In the genomic region with DNA sequence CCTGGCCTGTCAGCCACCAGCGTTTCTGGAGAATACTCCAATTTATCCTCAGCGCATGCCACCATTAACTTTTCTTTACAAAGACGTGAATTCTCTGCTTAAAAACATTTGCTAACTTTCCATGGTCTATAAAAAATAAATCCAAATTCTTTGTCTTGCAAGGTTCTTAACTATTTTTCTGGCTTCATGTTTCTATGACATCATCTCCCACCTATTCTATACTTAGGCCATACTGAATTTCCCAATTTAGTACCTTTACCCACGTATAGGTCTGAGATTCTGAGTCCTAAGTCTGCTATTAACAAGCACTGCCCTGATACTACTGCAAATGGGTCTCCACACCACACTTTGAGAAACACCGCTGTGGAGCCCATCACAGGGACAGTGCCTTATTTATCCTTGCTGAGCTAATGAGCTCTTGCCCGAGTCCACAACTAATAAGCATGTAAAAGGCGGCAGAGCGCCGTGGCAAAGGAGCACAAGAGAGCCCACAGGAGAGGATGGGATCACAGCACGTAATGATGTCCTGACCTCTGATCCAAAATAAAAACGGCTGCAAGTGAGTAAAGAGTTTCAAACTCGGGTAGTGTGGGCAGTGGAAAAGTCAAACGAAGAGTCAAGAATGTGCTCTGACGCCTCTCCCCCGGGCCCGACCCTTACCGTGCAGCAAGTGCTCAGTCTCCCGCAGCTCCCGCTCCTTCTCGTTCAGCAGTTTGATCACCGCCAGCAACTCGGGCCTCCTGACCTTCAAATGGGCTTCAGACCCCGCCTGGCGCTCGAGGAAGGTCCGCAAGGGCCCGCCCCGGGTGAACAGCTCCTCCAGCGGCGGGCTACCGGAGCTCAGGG, we compare ENCODE assay signal across 7 cellular contexts. TPM values are rescaled to one million over a fixed set of nuclear protein-coding genes. Genes with fewer than 3 reads are reported as not detected.
DNase-seq lines count a peak whose midpoint lies in the region; ATAC-seq and TF ChIP-seq lines count a peak whose summit lies in the region.

No MANE protein-coding gene starts in this region.

- peak overlapping the region; percentile 99 for H3K4me3 ChIP-seq in GM08714 (ENCODE audit: low read length)
- H3K4me3 ChIP-seq in HUES48 (ENCODE audit: low read depth, low read length) = peak overlapping the region; percentile 98
- H3K4me3 ChIP-seq in heart right ventricle = peak overlapping the region; percentile 67 to 85 (median 74)

- peak overlapping the region; percentile 98 for H3K4me3 Mint-ChIP-seq in activated T-helper 1 cell treated with anti-CD3 and anti-CD28 coated beads, Interleukin-12 subunit alpha, Interleukin-12 subunit beta, Interleukin-2, Interleukin-4 antibody, amounts not matched to agents 30 ng/mL and 10 ng/mL and 1 ng/mL, durations not matched to agents 14 hours and 24 hours and 36 hours

- DNase-seq in activated T-helper 1 cell treated with anti-CD3 and anti-CD28 coated beads, Interleukin-12 subunit alpha, Interleukin-12 subunit beta, Interleukin-2, Interleukin-4 antibody, amounts not matched to agents 30 ng/mL and 10 ng/mL and 1 ng/mL, durations not matched to agents 14 hours and 24 hours and 36 hours (ENCODE audit: low spot score) = peak; percentile 5
- peak in 1 of 2 donors; percentile 4 for DNase-seq in heart right ventricle
- peak; percentile 34 for DNase-seq in putamen (ENCODE audit: low spot score)
- no peak for DNase-seq in SHP77 treated with DMSO at 0.1 percent for 48 hours (lab: John Stamatoyannopoulos, UW)

- peaks cover 6% of the 10 kb centered on the region; the same call in 1 of the 2 replicates for H3K4me1 ChIP-seq in HUES48 (ENCODE audit: control insufficient read depth, insufficient read depth, low read length)
- H3K4me1 ChIP-seq in heart right ventricle = peaks cover 9 to 58% (median 40%) of the 10 kb centered on the region in 9 donors

- ATAC-seq in GM21423 (IDR thresholded peaks at IDR 0.05; ENCODE audit: unreplicated experiment) (peak; percentile 24), heart right ventricle (peak in 3 of 8 donors; percentile 3 to 28 (median 5))

- 2 to 3% methylated on average over 20 to 25 of the region's 31 CpGs for WGBS in heart right ventricle, 2 donors

- peaks cover 10% of the 10 kb centered on the region for H3K27me3 Mint-ChIP-seq in activated T-helper 1 cell treated with anti-CD3 and anti-CD28 coated beads, Interleukin-12 subunit alpha, Interleukin-12 subunit beta, Interleukin-2, Interleukin-4 antibody, amounts not matched to agents 30 ng/mL and 10 ng/mL and 1 ng/mL, durations not matched to agents 14 hours and 24 hours and 36 hours (ENCODE audit: insufficient read depth)

- peak in 1 of 9 donors; percentile 23 for TF ChIP-seq CTCF in heart right ventricle (IDR thresholded peaks at IDR 0.05)

- peaks cover 38% of the 10 kb centered on the region for H3K36me3 Mint-ChIP-seq in activated T-helper 1 cell treated with anti-CD3 and anti-CD28 coated beads, Interleukin-12 subunit alpha, Interleukin-12 subunit beta, Interleukin-2, Interleukin-4 antibody, amounts not matched to agents 30 ng/mL and 10 ng/mL and 1 ng/mL, durations not matched to agents 14 hours and 24 hours and 36 hours (ENCODE audit: low read depth)

- H3K4me1 Mint-ChIP-seq in activated T-helper 1 cell treated with anti-CD3 and anti-CD28 coated beads, Interleukin-12 subunit alpha, Interleukin-12 subunit beta, Interleukin-2, Interleukin-4 antibody, amounts not matched to agents 30 ng/mL and 10 ng/mL and 1 ng/mL, durations not matched to agents 14 hours and 24 hours and 36 hours (ENCODE audit: low read depth) = peaks cover 55% of the 10 kb centered on the region

- peaks cover 32% of the 10 kb centered on the region for H3K36me3 ChIP-seq in HUES48 (ENCODE audit: control insufficient read depth, insufficient read depth, low read length)
- peaks cover 0 to 31% (median 8%) of the 10 kb centered on the region in 9 donors for H3K36me3 ChIP-seq in heart right ventricle

- H3K27ac Mint-ChIP-seq in activated T-helper 1 cell treated with anti-CD3 and anti-CD28 coated beads, Interleukin-12 subunit alpha, Interleukin-12 subunit beta, Interleukin-2, Interleukin-4 antibody, amounts not matched to agents 30 ng/mL and 10 ng/mL and 1 ng/mL, durations not matched to agents 14 hours and 24 hours and 36 hours = peak overlapping the region; percentile 86

- H3K9me3 Mint-ChIP-seq in activated T-helper 1 cell treated with anti-CD3 and anti-CD28 coated beads, Interleukin-12 subunit alpha, Interleukin-12 subunit beta, Interleukin-2, Interleukin-4 antibody, amounts not matched to agents 30 ng/mL and 10 ng/mL and 1 ng/mL, durations not matched to agents 14 hours and 24 hours and 36 hours = no peaks in the 10 kb centered on the region

- H3K27me3 ChIP-seq in HUES48 (ENCODE audit: control insufficient read depth, insufficient read depth, low read length) (no peaks in the 10 kb centered on the region), heart right ventricle (no peaks in the 10 kb centered on the region)

- peak overlapping the region; percentile 95 for H3K27ac ChIP-seq in HUES48 (ENCODE audit: low read depth, low read length)
- H3K27ac ChIP-seq in heart right ventricle = peak overlapping the region; percentile 73 to 97 (median 92)

- no peaks in the 10 kb centered on the region for H3K9me3 ChIP-seq in HUES48 (ENCODE audit: control insufficient read depth, insufficient read depth, low read length)
- H3K9me3 ChIP-seq in heart right ventricle = no peaks in the 10 kb centered on the region

- peak overlapping the region; percentile 86 for H3K9ac ChIP-seq in HUES48 (ENCODE audit: low read depth, low read length)

- intact Hi-C loops in activated T-helper 1 cell treated with anti-CD3 and anti-CD28 coated beads, Interleukin-12 subunit alpha, Interleukin-12 subunit beta, Interleukin-2, Interleukin-4 antibody, amounts not matched to agents 30 ng/mL and 10 ng/mL and 1 ng/mL, durations not matched to agents 14 hours and 24 hours and 36 hours (cut with micrococcal nuclease) = loop anchor here (1.0 kb wide), 4 partner anchors 8 to 1612 kb away; a partner anchor contains a TSS
- intact Hi-C loops in heart right ventricle (cut with DNase I) = loop anchor here in 3 of 10 donors (1.0 to 2.0 kb wide), 2 partner anchors 19 kb away; a partner anchor contains a TSS

RNA-seq across cellular contexts. Expression of a gene that starts 0.5 kb away (rescaled TPM):
- 22.7 and 23.2 TPM in 2 replicates for total RNA-seq in activated T-helper 1 cell treated with anti-CD3 and anti-CD28 coated beads, Interleukin-12 subunit alpha, Interleukin-12 subunit beta, Interleukin-2, Interleukin-4 antibody, amounts not matched to agents 30 ng/mL and 10 ng/mL and 1 ng/mL, durations not matched to agents 14 hours and 24 hours and 36 hours
- 10 to 100 TPM; 23.3 to 44.4 (median 26.4) TPM for total RNA-seq in heart right ventricle
- polyA plus RNA-seq in heart right ventricle = 10 to 100 TPM; 13.5 to 15.7 TPM

RNA-seq across cellular contexts. Expression of a gene that starts 19.1 kb away (rescaled TPM):
- 29.4 and 33.2 TPM in 2 replicates for total RNA-seq in activated T-helper 1 cell treated with anti-CD3 and anti-CD28 coated beads, Interleukin-12 subunit alpha, Interleukin-12 subunit beta, Interleukin-2, Interleukin-4 antibody, amounts not matched to agents 30 ng/mL and 10 ng/mL and 1 ng/mL, durations not matched to agents 14 hours and 24 hours and 36 hours
- total RNA-seq in heart right ventricle = 1 to 10 TPM in 9 of 10 donors, under 1 TPM in 1; 0.87 to 4.2 (median 1.6) TPM
- 1 to 10 TPM in 1 of 2 donors, under 1 TPM in 1; 0.80 to 1.2 TPM for polyA plus RNA-seq in heart right ventricle
